In genomic region chr17:29195465-29196081, GRCh38 we compare ENCODE assay signal across 12 cellular contexts. TPM values are rescaled to one million over a fixed set of nuclear protein-coding genes. Genes with fewer than 3 reads are reported as not detected.
DNase-seq lines count a peak whose midpoint lies in the region; ATAC-seq, FAIRE-seq and TF ChIP-seq lines count a peak whose summit lies in the region.
"Had no signal": no experiment of that assay in that cellular context is flagged by ENCODE, and none has a peak within 500 bp of the region (broad histone marks: within the 10 kb centered on the region; RNA-seq: fewer than 3 reads in every experiment).

No MANE protein-coding gene starts in this region.

- peak overlapping the region; percentile 59 for H2AFZ ChIP-seq in GM12878 (ENCODE audit: control insufficient read depth, low read depth, low read length)

- TF ChIP-seq POLR2A in GM12878 (IDR thresholded peaks at IDR 0.05; ENCODE audit: low read depth, low read length): no peak

- no TSS peak for BruUV-seq in GM12878 (replicated peaks; lab: Mats Ljungman, UMichigan)

- H3K36me3 ChIP-seq in GM12878 (ENCODE audit: control insufficient read depth in 2 of 2, insufficient read depth in 2 of 2, low read length in 1 of 2) (no peaks in the 10 kb centered on the region), kidney (ENCODE audit: control insufficient read depth in 1 of 2, insufficient read depth in 2 of 2, low read length in 2 of 2) (no peaks in the 10 kb centered on the region)
- H3K36me3 ChIP-seq: SJSA1 had no signal

- WGBS in GM12878 (ENCODE audit: insufficient coverage, insufficient replicate concordance, low lambda C conversion rate, missing lambda C conversion rate): 22% methylated on average over 10 of the region's 10 CpGs

- SMC1A ChIA-PET in GM12878 (lab: Charles Lee; ENCODE audit: uncharacterized antibody, unreplicated experiment): interaction anchor here (0.6 to 1.9 kb wide), 8 partner anchors 9 to 72 kb away, joined by 3 to 7 read pairs (median 4); no protein-coding TSS in a partner anchor

- no peaks in the 10 kb centered on the region for H3K79me2 ChIP-seq in GM12878 (ENCODE audit: control insufficient read depth, insufficient read depth, low read length)

- TF ChIP-seq CTCF in GM12878 (IDR thresholded peaks at IDR 0.05 in 2 of 3, conservative IDR thresholded peaks at IDR 0.05 in 1 of 3; ENCODE audit: control insufficient read depth in 2 of 3, extremely low read depth in 1 of 3, insufficient read depth in 1 of 3, low read depth in 3 of 3, low read length in 3 of 3) (no peak), kidney (IDR thresholded peaks at IDR 0.05; ENCODE audit: borderline replicate concordance, extremely low read depth, insufficient read depth) (no peak)

- in situ Hi-C loops in GM12878 (cut with MboI): no loop called here

- DNase-seq in activated CD8-positive, alpha-beta memory T cell treated with anti-CD3 and anti-CD28 coated beads, Interleukin-2, amount 50 U/mL, for 48 hours: peak; percentile 38
- no peak for DNase-seq in activated CD8-positive, alpha-beta memory T cell treated with anti-CD3 and anti-CD28 coated beads for 24 hours
- peak; percentile 13 for DNase-seq in NCI-H69 (lab: John Stamatoyannopoulos, UW)
- DNase-seq in GM12878 (ENCODE audit: low read depth, low spot score): no peak
- DNase-seq in stimulated activated CD8-positive, alpha-beta memory T cell treated with anti-CD3 and anti-CD28 coated beads, Interleukin-4, amount 100 ng/mL, for 48 hours: peak; percentile 28
- DNase-seq in kidney: no peak
- no peak for DNase-seq in NCI-H2107 (lab: John Stamatoyannopoulos, UW)
- DNase-seq: naive thymus-derived CD8-positive, alpha-beta T cell; NCI-H1417 treated with DMSO at 0.1 percent for 48 hours; stimulated activated CD4-positive, alpha-beta T cell treated with anti-CD3 and anti-CD28 coated beads, Interleukin-4, amount 100 ng/mL, for 24 hours had no signal

- POLR2A ChIA-PET in GM12878 (lab: Charles Lee): interaction anchor here (0.6 to 1.0 kb wide), 3 partner anchors 19 to 158 kb away, joined by 5 to 7 read pairs (median 5); no protein-coding TSS in a partner anchor

- RAD21 ChIA-PET in GM12878 (lab: Charles Lee; ENCODE audit: unreplicated experiment): interaction anchor here (0.6 to 1.2 kb wide), 6 partner anchors 15 to 71 kb away, joined by 3 to 6 read pairs (median 3); partner anchors contain the start of gene MYO18A

- H3K27me3 ChIP-seq in GM12878 (replicated peaks in 1 of 2; ENCODE audit: control insufficient read depth in 2 of 2, insufficient read depth in 2 of 2, low read length in 1 of 2): no peaks in the 10 kb centered on the region
- H3K27me3 ChIP-seq: SJSA1 had no signal

- no peak; a peak in 1 of 4 replicates for TF ChIP-seq EP300 in GM12878 (IDR thresholded peaks at IDR 0.05; ENCODE audit: borderline replicate concordance in 1 of 2, control insufficient read depth in 1 of 2, low read depth in 2 of 2, low read length in 2 of 2)

- TF ChIP-seq RAD21 in GM12878 (IDR thresholded peaks at IDR 0.05; ENCODE audit: insufficient read depth, low read depth, low read length): no peak

- H3K4me3 ChIP-seq in GM12878: 0 out of 2 replicates have a peak overlapping the region, but pooled peaks have one; percentile 5
- no peak overlapping the region for H3K4me3 ChIP-seq in kidney (ENCODE audit: low read length in 2 of 2)
- H3K4me3 ChIP-seq: SJSA1 had no signal

- H3K4me1 ChIP-seq in GM12878 (ENCODE audit: control insufficient read depth, insufficient read depth, low read length) (peaks cover 15% of the 10 kb centered on the region), kidney (ENCODE audit: control insufficient read depth in 1 of 2, insufficient read depth in 1 of 2, low read depth in 1 of 2, low read length in 2 of 2) (no peaks in the 10 kb centered on the region)
- H3K4me1 ChIP-seq: SJSA1 had no signal

- H3K9ac ChIP-seq in GM12878 (ENCODE audit: control insufficient read depth, insufficient read depth, low read length): no peak overlapping the region
- no peak overlapping the region for H3K9ac ChIP-seq in kidney (ENCODE audit: low read length in 2 of 2)

- ATAC-seq in GM12878 (peak; percentile 88), HG02588 (IDR thresholded peaks at IDR 0.05; ENCODE audit: unreplicated experiment) (no peak)
- ATAC-seq: naive thymus-derived CD8-positive, alpha-beta T cell had no signal

- CTCF ChIA-PET in GM12878 (lab: Yijun Ruan, JAX): interaction anchor here (0.7 to 6.3 kb wide), 12 partner anchors 10 to 79 kb away, joined by 3 to 52 read pairs (median 4); partner anchors contain the start of gene MYO18A

- intact Hi-C loops in GM12878 (cut with micrococcal nuclease; ENCODE audit: unreplicated experiment): no loop called here
- intact Hi-C loops in kidney (cut with DNase I): no loop called here

- H3K27ac ChIP-seq in GM12878 (ENCODE audit: control insufficient read depth, insufficient read depth) (peak overlapping the region; percentile 15; the same call in 1 of the 2 replicates), kidney (ENCODE audit: low read depth in 2 of 2, low read length in 2 of 2) (no peak overlapping the region)
- H3K27ac ChIP-seq: SJSA1 had no signal

- no peaks in the 10 kb centered on the region for H4K20me1 ChIP-seq in GM12878 (ENCODE audit: control insufficient read depth, insufficient read depth)

- H3K4me2 ChIP-seq in GM12878 (ENCODE audit: control insufficient read depth, insufficient read depth): peak overlapping the region; percentile 57

- H3K9me3 ChIP-seq in GM12878 (replicated peaks; ENCODE audit: control insufficient read depth, insufficient read depth, low read length) (no peaks in the 10 kb centered on the region), kidney (ENCODE audit: control insufficient read depth in 1 of 2, low read length in 2 of 2) (no peaks in the 10 kb centered on the region)
- H3K9me3 ChIP-seq: SJSA1 had no signal

- FAIRE-seq in GM12878 (lab: Jason Lieb, UNC) (peak; percentile 72), kidney (lab: Jason Lieb, UNC) (no peak)

TF ChIP-seq in GM12878, 131 proteins besides CTCF, POLR2A, EP300 and RAD21 (continues in another document):
- TF ChIP-seq PAX8 (IDR thresholded peaks at IDR 0.05) (no peak), SIX5 (IDR thresholded peaks at IDR 0.05; ENCODE audit: low read depth, low read length, severe bottlenecking) (no peak), HCFC1 (IDR thresholded peaks at IDR 0.05; ENCODE audit: low read length) (no peak), BACH1 (IDR thresholded peaks at IDR 0.05; ENCODE audit: borderline replicate concordance) (no peak), ASH2L (IDR thresholded peaks at IDR 0.05; ENCODE audit: borderline replicate concordance, low read depth) (no peak), SUZ12 (IDR thresholded peaks at IDR 0.05; ENCODE audit: unreplicated experiment) (no peak), LARP7 (IDR thresholded peaks at IDR 0.05) (no peak), POU2F2 (IDR thresholded peaks at IDR 0.05; ENCODE audit: borderline replicate concordance, low read depth, low read length) (peak; percentile 34; the same call in 1 of the 3 replicates), CBFB (IDR thresholded peaks at IDR 0.05; ENCODE audit: low read depth) (peak; percentile 23; the same call in 1 of the 2 replicates), FOS (IDR thresholded peaks at IDR 0.05; ENCODE audit: borderline replicate concordance, extremely low read depth, insufficient read length) (no peak)

RNA-seq across cellular contexts. Expression of gene MYO18A, which starts 15.4 kb away (rescaled TPM):
- total RNA-seq in GM12878 (2013; cell fraction: nucleolus; rRNA removed): 128 and 136 TPM in 2 replicates
- total RNA-seq in GM12878 (2014; rRNA removed): 42.8 and 43.5 TPM in 2 replicates
- 21.5 and 24.4 TPM in 2 replicates for total RNA-seq in GM12878 (2014; rRNA removed; fragmentation: Illumina TruSeq; extraction: Trizol)
- total RNA-seq in GM12878 (2021): 60.9 and 66.0 TPM in 2 replicates
- 33.0 TPM for polyA plus RNA-seq in GM12878 (2011; ENCODE audit: low read depth)
- 4.6 and 9.8 TPM in 2 replicates for polyA plus RNA-seq in GM12878 (2011; rRNA removed)
- 10.8 and 17.4 TPM in 2 replicates for polyA plus RNA-seq in GM12878 (2011; cell fraction: cytosol; rRNA removed)
- polyA plus RNA-seq in GM12878 (2011; cell fraction: nucleus; rRNA removed): 55.4 and 69.1 TPM in 2 replicates
- 41.6 and 45.2 TPM in 2 replicates for polyA plus RNA-seq in GM12878 (2012)
- polyA plus RNA-seq in GM12878 (2014; fragmentation: Illumina TruSeq; extraction: Trizol): 23.0 and 31.3 TPM in 2 replicates
- 1 to 10 TPM; 2.9 to 3.9 TPM for polyA plus RNA-seq in GM12878 (2014; fragmentation: Nextera tagmentation; extraction: Ambion mirVana)
- polyA plus RNA-seq in GM12878 (2014; rRNA removed): 31.2 and 42.9 TPM in 2 replicates
- 10 to 100 TPM; 23.2 to 24.6 TPM for polyA plus RNA-seq in GM12878 (2016; fragmentation: Nextera tagmentation; extraction: Ambion mirVana)
- 22.6 and 34.3 TPM in 2 replicates for polyA minus RNA-seq in GM12878 (2011; rRNA and poly(A)+ RNA removed)
- 11.6 and 18.6 TPM in 2 replicates for polyA minus RNA-seq in GM12878 (2011; cell fraction: cytosol; rRNA and poly(A)+ RNA removed)
- polyA minus RNA-seq in GM12878 (2011; cell fraction: nucleus; rRNA and poly(A)+ RNA removed): 38.1 and 52.6 TPM in 2 replicates
- total RNA-seq in kidney: 60.7 TPM
- 25.6 TPM for polyA plus RNA-seq in kidney (ENCODE audit: insufficient read depth, low read depth, low replicate concordance)

RNA-seq across cellular contexts. Expression of gene CRYBA1, which starts 51.1 kb away (rescaled TPM):
- total RNA-seq in GM12878 (2013; cell fraction: nucleolus; rRNA removed): not detected in 2 replicates
- not detected in 2 replicates for total RNA-seq in GM12878 (2014; rRNA removed)
- not detected in 2 replicates for total RNA-seq in GM12878 (2014; rRNA removed; fragmentation: Illumina TruSeq; extraction: Trizol)
- total RNA-seq in GM12878 (2021): not detected in 2 replicates
- polyA plus RNA-seq in GM12878 (2011; ENCODE audit: low read depth): not detected
- not detected in 2 replicates for polyA plus RNA-seq in GM12878 (2011; rRNA removed)
- polyA plus RNA-seq in GM12878 (2011; cell fraction: cytosol; rRNA removed): not detected in 2 replicates
- polyA plus RNA-seq in GM12878 (2011; cell fraction: nucleus; rRNA removed): not detected in 2 replicates
- polyA plus RNA-seq in GM12878 (2012): not detected in 2 replicates
- polyA plus RNA-seq in GM12878 (2014; fragmentation: Illumina TruSeq; extraction: Trizol): not detected in 2 replicates
- not detected for polyA plus RNA-seq in GM12878 (2014; fragmentation: Nextera tagmentation; extraction: Ambion mirVana)
- polyA plus RNA-seq in GM12878 (2014; rRNA removed): not detected in 2 replicates
- not detected for polyA plus RNA-seq in GM12878 (2016; fragmentation: Nextera tagmentation; extraction: Ambion mirVana)
- polyA minus RNA-seq in GM12878 (2011; rRNA and poly(A)+ RNA removed): not detected in 2 replicates
- not detected in 2 replicates for polyA minus RNA-seq in GM12878 (2011; cell fraction: cytosol; rRNA and poly(A)+ RNA removed)
- polyA minus RNA-seq in GM12878 (2011; cell fraction: nucleus; rRNA and poly(A)+ RNA removed): not detected in 2 replicates
- not detected for total RNA-seq in kidney
- polyA plus RNA-seq in kidney (ENCODE audit: insufficient read depth, low read depth, low replicate concordance): not detected
- total RNA-seq: naive thymus-derived CD8-positive, alpha-beta T cell; SJSA1 had no signal
- polyA plus RNA-seq: naive thymus-derived CD8-positive, alpha-beta T cell had no signal

Comparison
In these comparisons a context has a peak if more than half of its experiments do, and no peak if none do; other contexts are left out.
1. DNase-seq: peak in activated CD8-positive, alpha-beta memory T cell treated with anti-CD3 and anti-CD28 coated beads, Interleukin-2, amount 50 U/mL, for 48 hours (single experiment), NCI-H69 (single experiment) and stimulated activated CD8-positive, alpha-beta memory T cell treated with anti-CD3 and anti-CD28 coated beads, Interleukin-4, amount 100 ng/mL, for 48 hours (single experiment); none in activated CD8-positive, alpha-beta memory T cell treated with anti-CD3 and anti-CD28 coated beads for 24 hours (single experiment), GM12878 (single experiment), kidney (single experiment) and NCI-H2107 (single experiment).